ENCODE assay signal across 23 cellular contexts in the genomic region with DNA sequence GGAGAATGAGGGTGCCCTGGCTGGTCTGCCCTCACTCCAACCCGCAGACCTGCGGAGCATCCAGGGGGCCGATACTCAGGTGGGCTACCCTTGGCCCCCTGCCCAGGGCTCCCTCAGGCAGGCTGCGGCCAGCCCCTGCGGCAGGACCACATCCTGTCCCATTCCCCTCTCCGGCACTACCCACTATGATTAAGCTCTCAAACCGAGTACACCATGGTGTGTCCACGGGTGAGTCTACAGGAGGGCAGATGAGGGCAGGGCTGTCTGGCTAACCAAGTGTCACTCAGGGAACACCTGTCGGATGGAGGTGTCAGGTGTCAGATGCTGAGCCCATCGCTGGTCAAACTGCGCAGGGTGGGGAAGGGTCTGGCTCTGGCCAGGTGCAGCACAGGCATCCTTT. TPM values are rescaled to one million over a fixed set of nuclear protein-coding genes. Genes with fewer than 3 reads are reported as not detected.
DNase-seq lines count a peak whose midpoint lies in the region; ATAC-seq and TF ChIP-seq lines count a peak whose summit lies in the region.
"Had no signal": no experiment of that assay in that cellular context is flagged by ENCODE, and none has a peak within 500 bp of the region (broad histone marks: within the 10 kb centered on the region; RNA-seq: fewer than 3 reads in every experiment).

No MANE protein-coding gene starts in this region.

- BruUV-seq in mammary epithelial cell (replicated peaks; lab: Mats Ljungman, UMichigan), result no TSS peak

- H2AFZ ChIP-seq in mammary epithelial cell (ENCODE audit: low read depth, low read length), result no peak overlapping the region
- H2AFZ ChIP-seq: parathyroid adenoma had no signal

- peaks cover 0 to under 1% of the 10 kb centered on the region in 2 donors for H3K4me1 ChIP-seq in breast epithelium
- H3K4me1 ChIP-seq in mammary epithelial cell (ENCODE audit: insufficient read depth, low read length), result peaks cover 52% of the 10 kb centered on the region
- peaks cover 14 to 23% of the 10 kb centered on the region in 2 donors for H3K4me1 ChIP-seq in esophagus (ENCODE audit: control insufficient read depth in 2 of 2, insufficient read depth in 2 of 2, low read length in 1 of 2)
- peaks cover 76% of the 10 kb centered on the region for H3K4me1 ChIP-seq in vagina
- H3K4me1 ChIP-seq: parathyroid adenoma had no signal

- CTCF ChIA-PET in mammary epithelial cell (lab: Charles Lee; ENCODE audit: low non-redundant PET), result no interaction called here

- in situ Hi-C loops in mammary epithelial cell (cut with MboI; ENCODE audit: low sequenced_read_pairs in 2 of 2), result no loop called here

- intact Hi-C loops in breast epithelium (cut with DNase I; ENCODE audit: low total_unique reads) (loop anchor here (2.0 kb wide), 1 partner anchor 29 kb away; no protein-coding TSS in a partner anchor), mammary epithelial cell (cut with micrococcal nuclease) (no loop called here), vagina (cut with DNase I) (loop anchor here (5.0 kb wide), 1 partner anchor 33 kb away; no protein-coding TSS in a partner anchor)

- WGBS in mammary epithelial cell (ENCODE audit: low coverage, missing lambda C conversion rate), result 32% methylated on average over 7 of the region's 11 CpGs
- WGBS in esophagus, 2 donors, result 74 to 90% methylated on average over 11 of the region's 11 CpGs

- DNase-seq in breast epithelium (ENCODE audit: low spot score in 2 of 2), result no peak
- DNase-seq in mammary epithelial cell, result no peak
- peak; percentile 75 for DNase-seq in NCI-H510A treated with DMSO at 0.1 percent for 48 hours (lab: John Stamatoyannopoulos, UW)
- no peak for DNase-seq in vagina (ENCODE audit: extremely low spot score in 2 of 2)
- no peak for DNase-seq in midbrain (lab: John Stamatoyannopoulos, UW)
- no peak for DNase-seq in AG20443 (ENCODE audit: low spot score)
- DNase-seq in stimulated activated naive B cell treated with anti-CD40 and anti-IgM and Interleukin-4, amounts not matched to agents 10 μg/mL and 1 μg/mL and 100 μg/mL, for 72 hours, result no peak
- DNase-seq: activated CD4-positive, alpha-beta T cell treated with anti-CD3 and anti-CD28 coated beads for 1 hour; amniotic stem cell; CD8-positive, alpha-beta memory T cell; DMS53; H7; heart right ventricle; NCI-H1436 treated with DMSO at 0.1 percent for 48 hours; sigmoid colon; stimulated activated CD4-positive, alpha-beta T cell treated with anti-CD3 and anti-CD28 coated beads, Interleukin-15, amount 100 ng/mL, for 24 hours; stimulated activated CD8-positive, alpha-beta memory T cell treated with anti-CD3 and anti-CD28 coated beads, Interleukin-4, amount 100 ng/mL, for 48 hours had no signal

- peaks cover 15 to 27% of the 10 kb centered on the region in 2 donors for H3K36me3 Mint-ChIP-seq in stimulated activated naive B cell treated with anti-CD40 and anti-IgM and Interleukin-4, amounts not matched to agents 10 μg/mL and 1 μg/mL and 100 μg/mL, for 72 hours

- H3K27me3 Mint-ChIP-seq in stimulated activated naive B cell treated with anti-CD40 and anti-IgM and Interleukin-4, amounts not matched to agents 10 μg/mL and 1 μg/mL and 100 μg/mL, for 72 hours, result no peaks in the 10 kb centered on the region
- H3K27me3 Mint-ChIP-seq: CD8-positive, alpha-beta memory T cell; dendritic cell treated with granulocyte-macrophage colony-stimulating factor and Interleukin-4, amounts not matched to agents 40 ng/mL and 50 ng/mL, for 4 days; IgD-negative memory B cell had no signal

- H3K27ac Mint-ChIP-seq in stimulated activated naive B cell treated with anti-CD40 and anti-IgM and Interleukin-4, amounts not matched to agents 10 μg/mL and 1 μg/mL and 100 μg/mL, for 72 hours, result no peak overlapping the region
- H3K27ac Mint-ChIP-seq: dendritic cell treated with granulocyte-macrophage colony-stimulating factor and Interleukin-4, amounts not matched to agents 40 ng/mL and 50 ng/mL, for 4 days had no signal

- H3K36me3 ChIP-seq in breast epithelium (no peaks in the 10 kb centered on the region), mammary epithelial cell (ENCODE audit: insufficient read depth, low read length) (peaks cover 13% of the 10 kb centered on the region), esophagus (ENCODE audit: control insufficient read depth in 2 of 2, insufficient read depth in 2 of 2, low read length in 1 of 2) (peaks cover 12 to 21% of the 10 kb centered on the region in 2 donors), vagina (peaks cover 0 to 19% of the 10 kb centered on the region in 2 donors)

- no peak for TF ChIP-seq POLR2A in breast epithelium (IDR thresholded peaks at IDR 0.05)
- no peak for TF ChIP-seq POLR2A in vagina (IDR thresholded peaks at IDR 0.05)

- TF ChIP-seq CTCF in breast epithelium (IDR thresholded peaks at IDR 0.05), result no peak
- TF ChIP-seq CTCF in mammary epithelial cell (conservative IDR thresholded peaks at IDR 0.05 in 1 of 2, IDR thresholded peaks at IDR 0.05 in 1 of 2; ENCODE audit: extremely low read depth in 1 of 2, insufficient read depth in 1 of 2, low read depth in 1 of 2, low read length in 2 of 2), result no peak
- no peak for TF ChIP-seq CTCF in vagina (IDR thresholded peaks at IDR 0.05)

- H3K9me3 ChIP-seq in breast epithelium, result no peaks in the 10 kb centered on the region
- no peaks in the 10 kb centered on the region for H3K9me3 ChIP-seq in mammary epithelial cell (replicated peaks; ENCODE audit: insufficient read depth, low read length)
- no peaks in the 10 kb centered on the region for H3K9me3 ChIP-seq in esophagus (ENCODE audit: control insufficient read depth in 2 of 2, insufficient read depth in 1 of 2, low read depth in 1 of 2, low read length in 1 of 2)
- no peaks in the 10 kb centered on the region for H3K9me3 ChIP-seq in vagina
- H3K9me3 ChIP-seq: heart right ventricle, sigmoid colon had no signal

- H3K4me1 Mint-ChIP-seq in stimulated activated naive B cell treated with anti-CD40 and anti-IgM and Interleukin-4, amounts not matched to agents 10 μg/mL and 1 μg/mL and 100 μg/mL, for 72 hours, result peaks cover 4 to 19% of the 10 kb centered on the region in 2 donors

- peaks cover 52% of the 10 kb centered on the region for H3K79me2 ChIP-seq in mammary epithelial cell (ENCODE audit: insufficient read depth, low read length)

- no peak overlapping the region for H3K4me3 Mint-ChIP-seq in stimulated activated naive B cell treated with anti-CD40 and anti-IgM and Interleukin-4, amounts not matched to agents 10 μg/mL and 1 μg/mL and 100 μg/mL, for 72 hours
- H3K4me3 Mint-ChIP-seq: dendritic cell treated with granulocyte-macrophage colony-stimulating factor and Interleukin-4, amounts not matched to agents 40 ng/mL and 50 ng/mL, for 4 days; IgD-negative memory B cell; nephron had no signal

- no peak overlapping the region for H3K9ac ChIP-seq in mammary epithelial cell (ENCODE audit: insufficient read depth, low read length)
- H3K9ac ChIP-seq: parathyroid adenoma had no signal

- ATAC-seq in stimulated activated naive B cell treated with anti-CD40 and anti-IgM and Interleukin-4, amounts not matched to agents 10 μg/mL and 1 μg/mL and 100 μg/mL, for 72 hours (replicated peaks), result no peak
- ATAC-seq: left lobe of liver had no signal

- H3K27ac ChIP-seq in breast epithelium (peak overlapping the region; percentile 40 to 70), mammary epithelial cell (ENCODE audit: insufficient read depth, low read depth, low read length) (no peak overlapping the region), esophagus (ENCODE audit: low read depth in 2 of 2, low read length in 1 of 2) (peak overlapping the region; percentile 57 to 75), vagina (peak overlapping the region; percentile 75)
- H3K27ac ChIP-seq: parathyroid adenoma had no signal

- dilution Hi-C loops in mammary epithelial cell (cut with HindIII; ENCODE audit: low sequenced_read_pairs), result no loop called here

- no peaks in the 10 kb centered on the region for H4K20me1 ChIP-seq in mammary epithelial cell (ENCODE audit: insufficient read depth, low read length)

- H3K4me2 ChIP-seq in mammary epithelial cell (ENCODE audit: insufficient read depth, low read depth, low read length), result no peak overlapping the region

- H3K4me3 ChIP-seq in breast epithelium (no peak overlapping the region), mammary epithelial cell (replicated peaks in 1 of 3; ENCODE audit: insufficient read depth in 1 of 3, low read depth in 2 of 3, low read length in 3 of 3) (no peak overlapping the region), esophagus (ENCODE audit: low read depth in 1 of 2, low read length in 2 of 2) (no peak overlapping the region), vagina (no peak overlapping the region)
- H3K4me3 ChIP-seq: heart right ventricle, sigmoid colon had no signal

- no peaks in the 10 kb centered on the region for H3K9me3 Mint-ChIP-seq in stimulated activated naive B cell treated with anti-CD40 and anti-IgM and Interleukin-4, amounts not matched to agents 10 μg/mL and 1 μg/mL and 100 μg/mL, for 72 hours
- H3K9me3 Mint-ChIP-seq: CD8-positive, alpha-beta memory T cell; dendritic cell treated with granulocyte-macrophage colony-stimulating factor and Interleukin-4, amounts not matched to agents 40 ng/mL and 50 ng/mL, for 4 days; IgD-negative memory B cell; nephron had no signal

- H3K27me3 ChIP-seq in breast epithelium, result no peaks in the 10 kb centered on the region
- H3K27me3 ChIP-seq in mammary epithelial cell (ENCODE audit: insufficient read depth, low read length), result no peaks in the 10 kb centered on the region
- H3K27me3 ChIP-seq in esophagus (ENCODE audit: control insufficient read depth in 1 of 2, insufficient read depth in 2 of 2, low read length in 2 of 2), result no peaks in the 10 kb centered on the region
- no peaks in the 10 kb centered on the region for H3K27me3 ChIP-seq in vagina
- H3K27me3 ChIP-seq: heart right ventricle, sigmoid colon had no signal

RNA-seq across cellular contexts. Expression of gene SLC66A1, which starts 47.2 kb away (rescaled TPM):
- total RNA-seq in breast epithelium, result 10 to 100 TPM in 2 of 3 donors, 1 to 10 TPM in 1; 6.2 to 13.9 (median 13.1) TPM
- 10 to 100 TPM; 17.7 to 19.7 TPM for total RNA-seq in mammary epithelial cell
- polyA plus RNA-seq in mammary epithelial cell, result 16.6 TPM
- polyA minus RNA-seq in mammary epithelial cell, result 10.5 TPM
- 1 to 10 TPM; 8.6 to 8.9 TPM for polyA plus RNA-seq in esophagus
- total RNA-seq in vagina, result 21.4 TPM

RNA-seq across cellular contexts. Expression of gene AKR7A2, which starts 47.4 kb away (rescaled TPM):
- total RNA-seq in breast epithelium (100 to 1,000 TPM in 1 of 3 donors, 10 to 100 TPM in 2; 65.9 to 116 (median 80.5) TPM), mammary epithelial cell (10 to 100 TPM; 45.7 to 60.3 TPM), vagina (63.8 TPM)
- polyA plus RNA-seq in mammary epithelial cell (65.9 TPM), esophagus (10 to 100 TPM in 1 of 2 donors, 1 to 10 TPM in 1; 9.4 to 52.6 TPM)
- 43.9 TPM for polyA minus RNA-seq in mammary epithelial cell
